Comparison of ENCODE assay signal across 18 cellular contexts in the genomic region with DNA sequence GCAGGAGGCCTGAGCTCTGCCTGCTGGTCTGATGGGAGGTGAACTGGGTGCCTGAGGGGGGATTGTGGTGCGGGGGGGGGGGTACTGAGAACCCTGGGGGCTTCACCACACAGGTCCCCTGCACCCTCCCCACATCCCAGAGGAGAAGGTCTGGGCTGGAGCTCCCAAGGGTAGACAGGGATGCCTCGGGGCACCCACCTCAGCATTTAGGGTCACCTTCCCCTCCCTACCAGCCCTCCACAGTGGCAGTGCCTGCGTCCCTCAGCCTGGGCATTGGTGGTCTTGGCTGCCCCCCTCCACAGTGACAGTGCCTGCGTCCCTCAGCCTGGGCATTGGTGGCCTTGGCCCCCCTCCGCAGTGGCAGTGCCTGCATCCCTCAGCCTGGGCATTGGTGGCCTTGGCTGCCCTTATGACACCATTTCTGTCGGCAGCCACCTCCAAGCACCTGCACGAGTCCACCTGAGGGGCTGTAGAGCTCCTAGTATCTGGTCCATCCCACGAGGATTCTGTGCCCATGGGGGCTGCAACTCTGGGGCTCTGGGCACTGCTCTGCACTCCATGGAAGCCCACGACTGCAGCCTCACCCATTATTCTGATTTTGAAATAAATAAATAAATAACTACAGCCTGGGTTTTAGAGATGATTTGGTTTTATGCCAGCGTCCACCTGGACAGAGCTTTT. TPM values are rescaled to one million over a fixed set of nuclear protein-coding genes. Genes with fewer than 3 reads are reported as not detected.
"Had no signal": no experiment of that assay in that cellular context is flagged by ENCODE, and none has a peak within 500 bp of the region (broad histone marks: within the 10 kb centered on the region; RNA-seq: fewer than 3 reads in every experiment).

No MANE protein-coding gene starts in this region.

- H3K79me2 ChIP-seq: parathyroid adenoma had no signal

- H3K9me3 Mint-ChIP-seq: natural killer cell treated with Interleukin-12 subunit alpha and Interleukin-12 subunit beta and Interleukin-15 and Interleukin-18, amount 100 ng/mL, for 72 hours; neural progenitor cell had no signal

- H3K36me3 ChIP-seq: heart left ventricle, neural progenitor cell had no signal

- H3K27ac ChIP-seq: heart left ventricle, neural progenitor cell, parathyroid adenoma had no signal

- H3K27me3 ChIP-seq: neural progenitor cell had no signal

- H3K4me2 ChIP-seq: neural progenitor cell had no signal

- H3K9me3 ChIP-seq: heart left ventricle had no signal

- DNase-seq: effector memory CD4-positive, alpha-beta T cell; hippocampal formation; islet precursor cell; mesenchymal stem cell; midbrain; occipital lobe; small intestine; stimulated activated CD4-positive, alpha-beta T cell treated with anti-CD3 and anti-CD28 coated beads, Interleukin-12 subunit alpha, Interleukin-12 subunit beta, amount 100 ng/mL, for 4 hours; stimulated activated naive CD4-positive, alpha-beta T cell treated with Interleukin-2 at 50 U/mL for 16 hours; trophoblast cell had no signal

- H2AFZ ChIP-seq: neural progenitor cell, parathyroid adenoma had no signal

- H3K4me3 Mint-ChIP-seq: natural killer cell treated with Interleukin-12 subunit alpha and Interleukin-12 subunit beta and Interleukin-15 and Interleukin-18, amount 100 ng/mL, for 72 hours; neural progenitor cell had no signal

- ATAC-seq: esophagus mucosa; heart left ventricle; left ventricle myocardium superior; natural killer cell treated with Interleukin-12 subunit alpha and Interleukin-12 subunit beta and Interleukin-15 and Interleukin-18, amount 100 ng/mL, for 72 hours had no signal

- H3K36me3 Mint-ChIP-seq: natural killer cell treated with Interleukin-12 subunit alpha and Interleukin-12 subunit beta and Interleukin-15 and Interleukin-18, amount 100 ng/mL, for 72 hours had no signal

- H3K27me3 Mint-ChIP-seq: natural killer cell treated with Interleukin-12 subunit alpha and Interleukin-12 subunit beta and Interleukin-15 and Interleukin-18, amount 100 ng/mL, for 72 hours had no signal

- H3K27ac Mint-ChIP-seq: natural killer cell treated with Interleukin-12 subunit alpha and Interleukin-12 subunit beta and Interleukin-15 and Interleukin-18, amount 100 ng/mL, for 72 hours had no signal

- H3K4me1 ChIP-seq: heart left ventricle, parathyroid adenoma had no signal

- H3K4me3 ChIP-seq: heart left ventricle, lung, neural progenitor cell had no signal

RNA-seq across cellular contexts. Expression of a gene that starts 21.5 kb away (rescaled TPM):
- polyA plus RNA-seq: fibroblast of lung had no signal
